ENCODE assay signal across 26 cellular contexts in the genomic region with DNA sequence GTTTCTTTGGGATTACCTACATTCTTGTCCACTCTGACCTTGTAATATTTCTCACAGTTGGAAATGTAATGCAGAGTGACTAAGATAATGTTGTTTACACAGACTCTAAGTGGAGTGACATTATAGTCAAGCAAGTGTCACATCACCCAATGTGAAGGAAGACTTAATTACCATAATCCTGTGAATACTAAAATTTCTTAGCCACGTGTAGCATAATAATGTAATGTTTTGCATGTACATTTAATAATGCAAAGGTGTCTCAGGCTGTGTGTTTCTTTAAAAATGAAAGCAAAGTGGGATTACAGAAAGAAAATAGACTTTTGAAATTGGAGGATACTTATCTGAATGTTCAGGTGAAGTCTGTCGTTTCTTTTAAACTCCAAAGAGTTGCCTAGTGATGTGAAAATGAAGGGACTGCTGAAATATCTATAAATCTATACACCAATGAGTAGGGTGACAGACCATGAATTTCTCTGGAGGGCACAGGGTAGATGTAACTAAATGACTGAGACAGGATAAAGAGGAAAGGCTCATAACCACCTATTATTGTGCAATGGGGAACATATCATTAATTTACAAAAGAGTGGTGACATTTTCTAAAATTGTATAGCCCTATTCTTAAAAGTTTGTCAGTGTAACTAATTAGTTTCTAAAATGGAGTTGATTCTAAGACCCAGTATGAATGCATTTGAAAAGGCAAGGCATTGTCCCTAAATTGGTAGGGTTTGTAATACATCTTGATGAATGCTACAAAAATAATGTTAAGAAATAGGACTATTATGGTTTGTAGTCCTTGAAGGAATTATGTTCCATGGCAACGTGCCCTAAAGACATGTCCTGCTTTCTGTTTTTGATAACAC.
"Had no signal": no experiment of that assay in that cellular context is flagged by ENCODE, and none has a peak within 500 bp of the region (broad histone marks: within the 10 kb centered on the region; RNA-seq: fewer than 3 reads in every experiment).

No MANE protein-coding gene starts in this region.

- H3K36me3 Mint-ChIP-seq: activated naive CD4-positive, alpha-beta T cell treated with anti-CD3 and anti-CD28 coated beads, Interleukin-2, amount 50 U/mL, for 72 hours; brain had no signal

- H3K27ac Mint-ChIP-seq: activated CD8-positive, alpha-beta T cell treated with anti-CD3 and anti-CD28 coated beads, Interleukin-2, amount 10 ng/mL, durations not matched to agents 7 days and 5 days; activated naive CD4-positive, alpha-beta T cell treated with anti-CD3 and anti-CD28 coated beads for 36 hours; activated naive CD4-positive, alpha-beta T cell treated with anti-CD3 and anti-CD28 coated beads, Interleukin-2, amount 50 U/mL, for 72 hours; activated T-cell treated with anti-CD3 and anti-CD28 coated beads, Interleukin-2, amount 50 U/mL, for 24 hours; activated T-helper 2 cell treated with anti-CD3 and anti-CD28 coated beads, Interferon-gamma antibody, Interleukin-2, Interleukin-4, amounts not matched to agents 10 μg/mL and 5 μg/mL and 100 μg/mL, durations not matched to agents 14 hours and 24 hours and 36 hours; brain had no signal

- DNase-seq: activated CD4-positive, alpha-beta T cell treated with anti-CD3 and anti-CD28 coated beads for 1 hour; activated CD4-positive, alpha-beta T cell treated with anti-CD3 and anti-CD28 coated beads for 48 hours; activated CD4-positive, CD25-positive, alpha-beta regulatory T cell; activated CD8-positive, alpha-beta T cell treated with anti-CD3 and anti-CD28 coated beads, Interleukin-2, amount 10 ng/mL, durations not matched to agents 7 days and 5 days; activated gamma-delta T cell treated with Interleukin-2 at 50 U/mL for 16 hours; activated naive CD4-positive, alpha-beta T cell treated with anti-CD3 and anti-CD28 coated beads for 36 hours; activated T-cell treated with anti-CD3 and anti-CD28 coated beads, Interleukin-2, amount 50 U/mL, for 24 hours; adrenal gland; central memory CD4-positive, alpha-beta T cell; Kasumi-1; MM.1S; MV-4-11; NCI-H1092; NCI-H1436 treated with DMSO at 0.1 percent for 48 hours; NCI-H1694 treated with DMSO at 0.1 percent for 48 hours; NCI-H2029; NCI-H345; NCI-H526; SHP77; SJCRH30; T1000; WERI-Rb-1 had no signal

- H3K9me3 ChIP-seq: adrenal gland, SJCRH30 had no signal

- H3K27me3 ChIP-seq: SJCRH30 had no signal

- H3K27ac ChIP-seq: adrenal gland, SJCRH30, SK-N-MC, WERI-Rb-1 had no signal

- H3K4me1 ChIP-seq: adrenal gland, SJCRH30 had no signal

- H3K9me3 Mint-ChIP-seq: activated naive CD4-positive, alpha-beta T cell treated with anti-CD3 and anti-CD28 coated beads for 36 hours; activated naive CD4-positive, alpha-beta T cell treated with anti-CD3 and anti-CD28 coated beads, Interleukin-2, amount 50 U/mL, for 72 hours; activated T-cell treated with anti-CD3 and anti-CD28 coated beads, Interleukin-2, amount 50 U/mL, for 24 hours; activated T-helper 2 cell treated with anti-CD3 and anti-CD28 coated beads, Interferon-gamma antibody, Interleukin-2, Interleukin-4, amounts not matched to agents 10 μg/mL and 5 μg/mL and 100 μg/mL, durations not matched to agents 14 hours and 24 hours and 36 hours; brain had no signal

- H3K4me3 Mint-ChIP-seq: activated CD8-positive, alpha-beta T cell treated with anti-CD3 and anti-CD28 coated beads, Interleukin-2, amount 10 ng/mL, durations not matched to agents 7 days and 5 days; activated naive CD4-positive, alpha-beta T cell treated with anti-CD3 and anti-CD28 coated beads for 36 hours; activated T-cell treated with anti-CD3 and anti-CD28 coated beads, Interleukin-2, amount 50 U/mL, for 24 hours; brain had no signal

- H3K4me3 ChIP-seq: adrenal gland, SJCRH30, SK-N-MC had no signal

- H3K36me3 ChIP-seq: adrenal gland, SJCRH30, WERI-Rb-1 had no signal
